1 cellular context compared by ENCODE assay signal in the genomic region with DNA sequence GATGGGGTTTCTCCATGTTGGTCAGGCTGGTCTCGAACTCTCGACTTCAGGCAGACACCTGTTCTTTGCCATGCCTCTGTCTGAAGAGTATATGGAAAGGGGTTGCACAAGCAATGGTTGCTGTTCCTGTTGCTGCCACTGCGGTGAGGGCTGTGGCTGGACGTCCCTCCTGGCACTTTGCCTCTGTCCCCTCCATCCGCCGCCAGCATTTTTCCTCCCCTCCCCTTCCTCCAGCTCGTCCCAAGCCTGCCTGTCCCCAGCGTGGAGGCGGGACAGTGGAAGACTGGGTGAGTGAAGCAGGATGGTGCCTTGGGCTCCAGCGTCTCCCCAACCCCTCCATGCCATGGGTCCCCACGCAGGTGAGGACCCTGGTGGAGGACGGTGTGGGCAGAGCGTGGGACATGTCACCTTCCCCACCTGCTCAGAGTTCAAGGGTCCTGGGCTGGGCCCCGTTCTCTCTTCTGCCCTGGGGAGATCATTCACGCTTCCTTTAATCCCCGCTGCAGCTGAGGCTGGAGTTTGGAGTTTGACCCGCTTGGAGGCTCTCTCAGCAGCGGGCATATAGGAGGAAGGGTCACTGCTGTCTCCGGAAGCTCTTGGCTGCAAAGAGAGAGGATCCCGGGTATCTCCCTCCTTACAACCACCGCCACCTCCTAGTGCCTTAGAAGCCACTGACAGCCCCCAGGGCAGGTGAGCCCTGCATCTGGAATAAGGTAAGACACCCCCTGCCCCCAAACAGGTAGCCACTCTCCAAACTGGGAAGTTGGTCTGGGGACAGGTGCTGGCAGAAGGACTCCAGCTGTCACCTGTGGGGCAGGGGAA.
TF ChIP-seq lines count a peak whose summit lies in the region.

A gene with protein sequence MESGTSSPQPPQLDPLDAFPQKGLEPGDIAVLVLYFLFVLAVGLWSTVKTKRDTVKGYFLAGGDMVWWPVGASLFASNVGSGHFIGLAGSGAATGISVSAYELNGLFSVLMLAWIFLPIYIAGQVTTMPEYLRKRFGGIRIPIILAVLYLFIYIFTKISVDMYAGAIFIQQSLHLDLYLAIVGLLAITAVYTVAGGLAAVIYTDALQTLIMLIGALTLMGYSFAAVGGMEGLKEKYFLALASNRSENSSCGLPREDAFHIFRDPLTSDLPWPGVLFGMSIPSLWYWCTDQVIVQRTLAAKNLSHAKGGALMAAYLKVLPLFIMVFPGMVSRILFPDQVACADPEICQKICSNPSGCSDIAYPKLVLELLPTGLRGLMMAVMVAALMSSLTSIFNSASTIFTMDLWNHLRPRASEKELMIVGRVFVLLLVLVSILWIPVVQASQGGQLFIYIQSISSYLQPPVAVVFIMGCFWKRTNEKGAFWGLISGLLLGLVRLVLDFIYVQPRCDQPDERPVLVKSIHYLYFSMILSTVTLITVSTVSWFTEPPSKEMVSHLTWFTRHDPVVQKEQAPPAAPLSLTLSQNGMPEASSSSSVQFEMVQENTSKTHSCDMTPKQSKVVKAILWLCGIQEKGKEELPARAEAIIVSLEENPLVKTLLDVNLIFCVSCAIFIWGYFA (plus strand): TSS at position 238 of the 822 bp plus-strand sequence. CDS start 12,681 bp downstream, outside the sequence.

TF ChIP-seq in IMR-90, 13 proteins besides CTCF, POLR2A, EP300 and RAD21:
- no peak for TF ChIP-seq MXI1 (IDR thresholded peaks at IDR 0.05; ENCODE audit: borderline replicate concordance, low read depth, low read length)
- TF ChIP-seq, protein P1, sequence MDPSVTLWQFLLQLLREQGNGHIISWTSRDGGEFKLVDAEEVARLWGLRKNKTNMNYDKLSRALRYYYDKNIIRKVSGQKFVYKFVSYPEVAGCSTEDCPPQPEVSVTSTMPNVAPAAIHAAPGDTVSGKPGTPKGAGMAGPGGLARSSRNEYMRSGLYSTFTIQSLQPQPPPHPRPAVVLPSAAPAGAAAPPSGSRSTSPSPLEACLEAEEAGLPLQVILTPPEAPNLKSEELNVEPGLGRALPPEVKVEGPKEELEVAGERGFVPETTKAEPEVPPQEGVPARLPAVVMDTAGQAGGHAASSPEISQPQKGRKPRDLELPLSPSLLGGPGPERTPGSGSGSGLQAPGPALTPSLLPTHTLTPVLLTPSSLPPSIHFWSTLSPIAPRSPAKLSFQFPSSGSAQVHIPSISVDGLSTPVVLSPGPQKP (IDR thresholded peaks at IDR 0.05; ENCODE audit: borderline replicate concordance, low read depth, low read length): no peak
